Comparison of ENCODE assay signal across 32 cellular contexts in the genomic region with DNA sequence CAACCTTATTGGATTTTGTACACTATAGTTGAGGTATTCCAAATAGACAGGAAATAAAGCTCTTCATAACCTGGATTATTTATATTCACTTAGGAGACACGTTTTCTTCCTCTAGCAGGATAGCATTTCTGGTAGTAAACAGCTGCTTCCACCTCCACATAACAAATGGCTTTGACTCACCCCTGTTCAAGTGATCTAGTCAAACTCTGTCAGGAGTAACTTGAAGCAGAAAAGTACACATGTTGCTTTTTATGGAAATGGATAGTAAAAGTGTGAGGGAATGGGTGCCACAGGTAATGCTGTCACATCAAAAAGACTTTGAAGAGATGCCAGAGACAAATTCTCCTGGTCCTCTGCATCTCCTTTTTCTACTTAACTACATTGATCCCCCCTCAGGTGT.
"Had no signal": no experiment of that assay in that cellular context is flagged by ENCODE, and none has a peak within 500 bp of the region (broad histone marks: within the 10 kb centered on the region; RNA-seq: fewer than 3 reads in every experiment).

No MANE protein-coding gene starts in this region.

- H3K36me3 Mint-ChIP-seq: naive thymus-derived CD4-positive, alpha-beta T cell; natural killer cell; stimulated activated effector memory CD8-positive, alpha-beta T cell treated with anti-CD3 and anti-CD28 coated beads, Interleukin-12 subunit alpha, Interleukin-12 subunit beta, amount 100 ng/mL, for 72 hours; stimulated activated naive B cell treated with anti-CD40 and anti-IgM and Interleukin-4, amounts not matched to agents 10 μg/mL and 1 μg/mL and 100 μg/mL, for 72 hours had no signal

- H3K36me3 ChIP-seq: neutrophil, ovary, right lobe of liver, sigmoid colon, spleen, stomach, thoracic aorta, thyroid gland, tibial nerve, upper lobe of left lung, vagina had no signal

- H3K79me2 ChIP-seq: parathyroid adenoma had no signal

- H3K4me1 ChIP-seq: parathyroid adenoma, psoas muscle, right lobe of liver, sigmoid colon, spleen, stomach, thyroid gland, tibial nerve, upper lobe of left lung, vagina had no signal

- H3K4me3 ChIP-seq: ovary, psoas muscle, right lobe of liver, sigmoid colon, skin epidermis, smooth muscle cell, spleen, stomach, thoracic aorta, thyroid gland, tibial nerve, upper lobe of left lung, vagina had no signal

- H3K4me1 Mint-ChIP-seq: naive thymus-derived CD4-positive, alpha-beta T cell; natural killer cell; nephron progenitor cell; neural crest cell; stimulated activated effector memory CD8-positive, alpha-beta T cell treated with anti-CD3 and anti-CD28 coated beads, Interleukin-12 subunit alpha, Interleukin-12 subunit beta, amount 100 ng/mL, for 72 hours; stimulated activated naive B cell treated with anti-CD40 and anti-IgM and Interleukin-4, amounts not matched to agents 10 μg/mL and 1 μg/mL and 100 μg/mL, for 72 hours had no signal

- H2AFZ ChIP-seq: parathyroid adenoma had no signal

- H3K27ac ChIP-seq: neutrophil, ovary, parathyroid adenoma, psoas muscle, right lobe of liver, sigmoid colon, skin epidermis, spleen, stomach, thoracic aorta, thyroid gland, tibial nerve, upper lobe of left lung, vagina had no signal

- H3K4me3 Mint-ChIP-seq: naive thymus-derived CD4-positive, alpha-beta T cell; natural killer cell; nephron progenitor cell; neural crest cell; stimulated activated effector memory CD8-positive, alpha-beta T cell treated with anti-CD3 and anti-CD28 coated beads, Interleukin-12 subunit alpha, Interleukin-12 subunit beta, amount 100 ng/mL, for 72 hours; stimulated activated naive B cell treated with anti-CD40 and anti-IgM and Interleukin-4, amounts not matched to agents 10 μg/mL and 1 μg/mL and 100 μg/mL, for 72 hours; stimulated activated naive CD8-positive, alpha-beta T cell treated with anti-CD3 and anti-CD28 coated beads, Interleukin-15, Interleukin-2, amounts not matched to agents 100 ng/mL and 50 ng/mL, for 24 hours had no signal

- DNase-seq: naive thymus-derived CD4-positive, alpha-beta T cell; natural killer cell; nephron progenitor cell; nucleus accumbens; ovary; posterior cingulate gyrus; psoas muscle; right cardiac atrium; right lobe of liver; sigmoid colon; spleen; stimulated activated CD4-positive, alpha-beta T cell treated with anti-CD3 and anti-CD28 coated beads, Interleukin-15, amount 100 ng/mL, for 24 hours; stimulated activated CD4-positive, alpha-beta T cell treated with anti-CD3 and anti-CD28 coated beads, Interleukin-2, amount 100 ng/mL, for 24 hours; stimulated activated CD4-positive, alpha-beta T cell treated with anti-CD3 and anti-CD28 coated beads, Interleukin-2, amount 100 ng/mL, for 48 hours; stimulated activated CD4-positive, alpha-beta T cell treated with anti-CD3 and anti-CD28 coated beads, Interleukin-4, amount 100 ng/mL, for 24 hours; stimulated activated naive B cell treated with anti-CD40 and anti-IgM and Interleukin-4, amounts not matched to agents 10 μg/mL and 1 μg/mL and 100 μg/mL, for 72 hours; stimulated activated naive CD4-positive, alpha-beta T cell treated with Interleukin-2 at 50 U/mL for 16 hours; stomach; thyroid gland; trophoblast cell; upper lobe of left lung had no signal

- H3K27me3 Mint-ChIP-seq: naive thymus-derived CD4-positive, alpha-beta T cell; progenitor cell of endocrine pancreas; stimulated activated naive B cell treated with anti-CD40 and anti-IgM and Interleukin-4, amounts not matched to agents 10 μg/mL and 1 μg/mL and 100 μg/mL, for 72 hours; stimulated activated naive CD8-positive, alpha-beta T cell treated with anti-CD3 and anti-CD28 coated beads, Interleukin-15, Interleukin-2, amounts not matched to agents 100 ng/mL and 50 ng/mL, for 24 hours had no signal

- H3K27ac Mint-ChIP-seq: naive thymus-derived CD4-positive, alpha-beta T cell; natural killer cell; nephron progenitor cell; progenitor cell of endocrine pancreas; stimulated activated effector memory CD8-positive, alpha-beta T cell treated with anti-CD3 and anti-CD28 coated beads, Interleukin-12 subunit alpha, Interleukin-12 subunit beta, amount 100 ng/mL, for 72 hours; stimulated activated naive B cell treated with anti-CD40 and anti-IgM and Interleukin-4, amounts not matched to agents 10 μg/mL and 1 μg/mL and 100 μg/mL, for 72 hours; stimulated activated naive CD8-positive, alpha-beta T cell treated with anti-CD3 and anti-CD28 coated beads, Interleukin-15, Interleukin-2, amounts not matched to agents 100 ng/mL and 50 ng/mL, for 24 hours had no signal

- H3K4me2 ChIP-seq: smooth muscle cell had no signal

- H3K9me3 ChIP-seq: neutrophil, ovary, right lobe of liver, thyroid gland, vagina had no signal

- ATAC-seq: naive thymus-derived CD4-positive, alpha-beta T cell; natural killer cell; psoas muscle; right cardiac atrium; right lobe of liver; stimulated activated effector memory CD8-positive, alpha-beta T cell treated with anti-CD3 and anti-CD28 coated beads, Interleukin-12 subunit alpha, Interleukin-12 subunit beta, amount 100 ng/mL, for 72 hours; stimulated activated naive B cell treated with anti-CD40 and anti-IgM and Interleukin-4, amounts not matched to agents 10 μg/mL and 1 μg/mL and 100 μg/mL, for 72 hours had no signal

- H3K27me3 ChIP-seq: neutrophil, ovary, right lobe of liver, sigmoid colon, spleen, stomach, thyroid gland, tibial nerve, upper lobe of left lung, vagina had no signal
